In genomic region chr18:48022531-48023330, GRCh38 we compare ENCODE assay signal across 7 cellular contexts.
A peak's percentile ranks its signal among the peaks of the same experiment; 100 is the strongest.
DNase-seq lines count a peak whose midpoint lies in the region; ATAC-seq and TF ChIP-seq lines count a peak whose summit lies in the region.

No MANE protein-coding gene starts in this region.

- H3K27me3 Mint-ChIP-seq in immature natural killer cell (ENCODE audit: low read depth in 3 of 3) = peaks cover 2 to 22% (median 5%) of the 10 kb centered on the region in 3 donors
- H3K27me3 Mint-ChIP-seq in stimulated activated naive CD8-positive, alpha-beta T cell treated with anti-CD3 and anti-CD28 coated beads, Interleukin-15, Interleukin-2, amounts not matched to agents 100 ng/mL and 50 ng/mL, for 24 hours = peaks cover 17% of the 10 kb centered on the region

- TF ChIP-seq EP300 in Ishikawa (IDR thresholded peaks at IDR 0.05; ENCODE audit: borderline replicate concordance) = no peak

- peak in 6 of 7 experiments; percentile 53 to 77 (median 69) for TF ChIP-seq CTCF in body of pancreas (IDR thresholded peaks at IDR 0.05)

- peak; percentile 88 for TF ChIP-seq RAD21 in Ishikawa (IDR thresholded peaks at IDR 0.05; ENCODE audit: low read depth)

- no peaks in the 10 kb centered on the region for H3K36me3 ChIP-seq in body of pancreas (replicated peaks in 1 of 2; ENCODE audit: insufficient read depth in 1 of 2, low read depth in 2 of 2)

- intact Hi-C loops in body of pancreas (cut with DNase I) = loop anchor here (10.0 kb wide), 1 partner anchor 248 kb away; no protein-coding TSS in a partner anchor

- H3K4me3 ChIP-seq in body of pancreas = no peak overlapping the region

- no peak overlapping the region for H3K27ac Mint-ChIP-seq in immature natural killer cell
- peak overlapping the region; percentile 14 for H3K27ac Mint-ChIP-seq in stimulated activated naive CD8-positive, alpha-beta T cell treated with anti-CD3 and anti-CD28 coated beads, Interleukin-15, Interleukin-2, amounts not matched to agents 100 ng/mL and 50 ng/mL, for 24 hours

- no peak overlapping the region for H3K27ac ChIP-seq in body of pancreas

- ATAC-seq in body of pancreas = peak; percentile 70

- no peaks in the 10 kb centered on the region for H3K9me3 ChIP-seq in body of pancreas

- H3K4me3 Mint-ChIP-seq in immature natural killer cell = no peak overlapping the region
- no peak overlapping the region for H3K4me3 Mint-ChIP-seq in stimulated activated naive CD8-positive, alpha-beta T cell treated with anti-CD3 and anti-CD28 coated beads, Interleukin-15, Interleukin-2, amounts not matched to agents 100 ng/mL and 50 ng/mL, for 24 hours

- no peak for TF ChIP-seq POLR2A in body of pancreas (IDR thresholded peaks at IDR 0.05)

- in situ Hi-C loops in G401 (cut with HindIII; ENCODE audit: low sequenced_read_pairs) = no loop called here

- H3K4me1 ChIP-seq in body of pancreas = no peaks in the 10 kb centered on the region

- H3K4me1 Mint-ChIP-seq in immature natural killer cell = peaks cover 0 to 6% of the 10 kb centered on the region in 2 donors
- H3K4me1 Mint-ChIP-seq in stimulated activated naive CD8-positive, alpha-beta T cell treated with anti-CD3 and anti-CD28 coated beads, Interleukin-15, Interleukin-2, amounts not matched to agents 100 ng/mL and 50 ng/mL, for 24 hours (ENCODE audit: low read depth) = no peaks in the 10 kb centered on the region

- H3K9me3 Mint-ChIP-seq in immature natural killer cell = no peaks in the 10 kb centered on the region
- no peaks in the 10 kb centered on the region for H3K9me3 Mint-ChIP-seq in stimulated activated naive CD8-positive, alpha-beta T cell treated with anti-CD3 and anti-CD28 coated beads, Interleukin-15, Interleukin-2, amounts not matched to agents 100 ng/mL and 50 ng/mL, for 24 hours

- peak; percentile 65 for DNase-seq in G401 (ENCODE audit: low spot score)
- peak; percentile 77 to 84 for DNase-seq in NOMO-1 (lab: John Stamatoyannopoulos, UW; ENCODE audit: unreplicated experiment in 2 of 2)
- DNase-seq in body of pancreas = peak in 3 of 4 donors; percentile 33 to 57 (median 34)
- DNase-seq in immature natural killer cell = peak; percentile 28 to 43 (median 41)
- no peak for DNase-seq in GOT3 (lab: John Stamatoyannopoulos, UW)

- H3K27me3 ChIP-seq in body of pancreas = no peaks in the 10 kb centered on the region

- 43 to 52% methylated on average over 14 to 16 of the region's 16 CpGs for WGBS in body of pancreas, 2 donors

- no peaks in the 10 kb centered on the region for H3K36me3 Mint-ChIP-seq in immature natural killer cell
- H3K36me3 Mint-ChIP-seq in stimulated activated naive CD8-positive, alpha-beta T cell treated with anti-CD3 and anti-CD28 coated beads, Interleukin-15, Interleukin-2, amounts not matched to agents 100 ng/mL and 50 ng/mL, for 24 hours (ENCODE audit: low read depth) = no peaks in the 10 kb centered on the region

TF ChIP-seq in Ishikawa, 13 proteins besides CTCF, POLR2A, EP300 and RAD21:
- TF ChIP-seq TAF1 (IDR thresholded peaks at IDR 0.05; ENCODE audit: low read depth) (no peak), EGR1 (IDR thresholded peaks at IDR 0.05) (no peak), NFIC (IDR thresholded peaks at IDR 0.05) (no peak), CEBPB (IDR thresholded peaks at IDR 0.05) (no peak), YY1 (IDR thresholded peaks at IDR 0.05; ENCODE audit: low read depth) (no peak), CREB1 (IDR thresholded peaks at IDR 0.05; ENCODE audit: low read depth) (no peak), FOXM1 (IDR thresholded peaks at IDR 0.05; ENCODE audit: borderline replicate concordance, low read depth) (no peak)
- TF ChIP-seq, protein P1, sequence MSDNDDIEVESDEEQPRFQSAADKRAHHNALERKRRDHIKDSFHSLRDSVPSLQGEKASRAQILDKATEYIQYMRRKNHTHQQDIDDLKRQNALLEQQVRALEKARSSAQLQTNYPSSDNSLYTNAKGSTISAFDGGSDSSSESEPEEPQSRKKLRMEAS (IDR thresholded peaks at IDR 0.05) = no peak
